ENCODE assay signal across 16 cellular contexts in genomic region chr5:152608514-152608913, GRCh38.
A peak's percentile ranks its signal among the peaks of the same experiment; 100 is the strongest.
DNase-seq lines count a peak whose midpoint lies in the region; ATAC-seq and TF ChIP-seq lines count a peak whose summit lies in the region.
"Had no signal": no experiment of that assay in that cellular context is flagged by ENCODE, and none has a peak within 500 bp of the region (broad histone marks: within the 10 kb centered on the region; RNA-seq: fewer than 3 reads in every experiment).

No MANE protein-coding gene starts in this region.

- no peak overlapping the region for H3K23ac ChIP-seq in neuronal stem cell (ENCODE audit: low read depth, low read length, poor library complexity)

- no peak overlapping the region for H3K18ac ChIP-seq in neuronal stem cell (ENCODE audit: low read length)

- H3K4me2 ChIP-seq in neuronal stem cell (ENCODE audit: insufficient read depth, low read length, poor library complexity, severe bottlenecking), result no peak overlapping the region

- no peaks in the 10 kb centered on the region for H3K79me1 ChIP-seq in neuronal stem cell (ENCODE audit: low read depth, low read length)

- peaks cover 22% of the 10 kb centered on the region for H3K4me1 Mint-ChIP-seq in brain
- H3K4me1 Mint-ChIP-seq in stimulated activated effector memory CD8-positive, alpha-beta T cell treated with anti-CD3 and anti-CD28 coated beads, Interleukin-12 subunit alpha, Interleukin-12 subunit beta, amount 100 ng/mL, for 72 hours, result no peaks in the 10 kb centered on the region
- H3K4me1 Mint-ChIP-seq: CD4-positive, CD25-positive, alpha-beta regulatory T cell; CD8-positive, alpha-beta memory T cell had no signal

- H3K14ac ChIP-seq in neuronal stem cell (ENCODE audit: low read length), result no peak overlapping the region

- H3K36me3 Mint-ChIP-seq in brain, result no peaks in the 10 kb centered on the region
- no peaks in the 10 kb centered on the region for H3K36me3 Mint-ChIP-seq in stimulated activated effector memory CD8-positive, alpha-beta T cell treated with anti-CD3 and anti-CD28 coated beads, Interleukin-12 subunit alpha, Interleukin-12 subunit beta, amount 100 ng/mL, for 72 hours
- H3K36me3 Mint-ChIP-seq: CD4-positive, CD25-positive, alpha-beta regulatory T cell; CD8-positive, alpha-beta memory T cell had no signal

- peak; percentile 47 to 67 (median 56) for ATAC-seq in heart left ventricle
- ATAC-seq in left ventricle myocardium superior, result peak; percentile 75
- ATAC-seq in stimulated activated effector memory CD8-positive, alpha-beta T cell treated with anti-CD3 and anti-CD28 coated beads, Interleukin-12 subunit alpha, Interleukin-12 subunit beta, amount 100 ng/mL, for 72 hours, result no peak

- H2BK15ac ChIP-seq in neuronal stem cell (ENCODE audit: low read length), result no peak overlapping the region

- TF ChIP-seq POLR2A in heart left ventricle (IDR thresholded peaks at IDR 0.05), result no peak

- WGBS in heart left ventricle, 4 donors, result 63 to 75% (median 68%) methylated on average over 4 of the region's 4 CpGs
- no CpG with 5 or more reads among the region's 4 CpGs for WGBS in neuronal stem cell (ENCODE audit: extremely low coverage in 2 of 2, insufficient read length in 2 of 2, insufficient replicate concordance in 1 of 2), 2 donors

- no peak overlapping the region for H2BK12ac ChIP-seq in neuronal stem cell (ENCODE audit: low read length)

- no peaks in the 10 kb centered on the region for H3K36me3 ChIP-seq in heart left ventricle
- H3K36me3 ChIP-seq in left ventricle myocardium inferior, result no peaks in the 10 kb centered on the region
- H3K36me3 ChIP-seq in neuronal stem cell (replicated peaks in 1 of 2; ENCODE audit: control insufficient read depth in 2 of 2, insufficient read depth in 2 of 2, low read length in 2 of 2), result no peaks in the 10 kb centered on the region
- H3K36me3 ChIP-seq: BE2C, HAP-1 had no signal

- peak overlapping the region in 4 of 5 experiments; percentile 56 to 84 (median 70) for H3K27ac Mint-ChIP-seq in brain
- no peak overlapping the region for H3K27ac Mint-ChIP-seq in stimulated activated effector memory CD8-positive, alpha-beta T cell treated with anti-CD3 and anti-CD28 coated beads, Interleukin-12 subunit alpha, Interleukin-12 subunit beta, amount 100 ng/mL, for 72 hours
- H3K27ac Mint-ChIP-seq: CD4-positive, CD25-positive, alpha-beta regulatory T cell; CD8-positive, alpha-beta memory T cell had no signal

- H3K9me3 Mint-ChIP-seq in brain, result peaks cover 6 to 29% (median 9%) of the 10 kb centered on the region in 5 experiments
- H3K9me3 Mint-ChIP-seq in stimulated activated effector memory CD8-positive, alpha-beta T cell treated with anti-CD3 and anti-CD28 coated beads, Interleukin-12 subunit alpha, Interleukin-12 subunit beta, amount 100 ng/mL, for 72 hours, result no peaks in the 10 kb centered on the region

- H3K9ac ChIP-seq in neuronal stem cell (ENCODE audit: low read depth, low read length, poor library complexity), result no peak overlapping the region

- peaks cover 0 to 2% (median 0%) of the 10 kb centered on the region in 12 donors for H3K4me1 ChIP-seq in heart left ventricle
- H3K4me1 ChIP-seq in left ventricle myocardium inferior, result no peaks in the 10 kb centered on the region
- peaks cover 5 to 15% of the 10 kb centered on the region in 2 donors for H3K4me1 ChIP-seq in neuronal stem cell (ENCODE audit: control insufficient read depth in 2 of 2, insufficient read depth in 1 of 2, low read depth in 1 of 2, low read length in 2 of 2)
- H3K4me1 ChIP-seq: BE2C, HAP-1 had no signal

- no peak overlapping the region for H2BK120ac ChIP-seq in neuronal stem cell (ENCODE audit: low read depth, low read length)

- H3K27me3 ChIP-seq in heart left ventricle (no peaks in the 10 kb centered on the region), left ventricle myocardium inferior (ENCODE audit: low read depth) (no peaks in the 10 kb centered on the region), neuronal stem cell (ENCODE audit: control insufficient read depth in 3 of 3, insufficient read depth in 3 of 3, low read depth in 1 of 3, low read length in 3 of 3) (no peaks in the 10 kb centered on the region)
- H3K27me3 ChIP-seq: BE2C had no signal

- no peak overlapping the region for H4K91ac ChIP-seq in neuronal stem cell (ENCODE audit: low read depth, low read length, poor library complexity)

- TF ChIP-seq CTCF in heart left ventricle (IDR thresholded peaks at IDR 0.05) (no peak), left ventricle myocardium inferior (IDR thresholded peaks at IDR 0.05; ENCODE audit: borderline replicate concordance) (no peak), brain (conservative IDR thresholded peaks at IDR 0.05) (no peak)

- intact Hi-C loops in heart left ventricle (cut with DNase I), result no loop called here
- intact Hi-C loops in left ventricle myocardium inferior (cut with micrococcal nuclease), result no loop called here
- intact Hi-C loops in left ventricle myocardium superior (cut with micrococcal nuclease), result no loop called here

- no peaks in the 10 kb centered on the region for H3K27me3 Mint-ChIP-seq in brain
- H3K27me3 Mint-ChIP-seq: CD4-positive, CD25-positive, alpha-beta regulatory T cell had no signal

- H3K9me3 ChIP-seq in heart left ventricle (no peaks in the 10 kb centered on the region), left ventricle myocardium inferior (replicated peaks) (no peaks in the 10 kb centered on the region), neuronal stem cell (replicated peaks in 1 of 2; ENCODE audit: control insufficient read depth in 2 of 2, insufficient read depth in 1 of 2, low read depth in 1 of 2, low read length in 2 of 2) (no peaks in the 10 kb centered on the region)
- H3K9me3 ChIP-seq: BE2C, HAP-1 had no signal

- peak in 3 of 5 donors; percentile 25 to 30 (median 28) for DNase-seq in heart left ventricle
- no peak for DNase-seq in left ventricle myocardium inferior
- DNase-seq in left ventricle myocardium superior, result no peak
- no peak for DNase-seq in neuronal stem cell (ENCODE audit: low spot score)
- DNase-seq in activated T-cell treated with anti-CD3 and anti-CD28 coated beads for 4 hours, result no peak
- DNase-seq in stimulated activated effector memory CD8-positive, alpha-beta T cell treated with anti-CD3 and anti-CD28 coated beads, Interleukin-12 subunit alpha, Interleukin-12 subunit beta, amount 100 ng/mL, for 72 hours (ENCODE audit: low spot score in 2 of 2), result no peak
- DNase-seq: BE2C; CD4-positive, CD25-positive, alpha-beta regulatory T cell; CD8-positive, alpha-beta memory T cell; COR-L47; DMS 273 treated with DMSO at 0.1 percent for 48 hours; DMS53; DND-41; EL had no signal

- no peak overlapping the region for H2BK5ac ChIP-seq in neuronal stem cell (ENCODE audit: low read length)

- H3K27ac ChIP-seq in heart left ventricle (no peak overlapping the region), left ventricle myocardium inferior (replicated peaks) (no peak overlapping the region), neuronal stem cell (replicated peaks; ENCODE audit: low read length) (no peak overlapping the region)

- H4K8ac ChIP-seq in neuronal stem cell (ENCODE audit: low read depth, low read length), result no peak overlapping the region

- no peak overlapping the region for H3K4ac ChIP-seq in neuronal stem cell (ENCODE audit: low read length)

- H3K4me3 Mint-ChIP-seq in brain, result no peak overlapping the region
- H3K4me3 Mint-ChIP-seq in stimulated activated effector memory CD8-positive, alpha-beta T cell treated with anti-CD3 and anti-CD28 coated beads, Interleukin-12 subunit alpha, Interleukin-12 subunit beta, amount 100 ng/mL, for 72 hours, result no peak overlapping the region
- H3K4me3 Mint-ChIP-seq: CD4-positive, CD25-positive, alpha-beta regulatory T cell; CD8-positive, alpha-beta memory T cell had no signal

- no peak overlapping the region for H2AK5ac ChIP-seq in neuronal stem cell (ENCODE audit: low read depth, low read length)

- H3K4me3 ChIP-seq in heart left ventricle, result no peak overlapping the region
- H3K4me3 ChIP-seq in left ventricle myocardium inferior, result no peak overlapping the region
- no peak overlapping the region for H3K4me3 ChIP-seq in neuronal stem cell (ENCODE audit: low read length in 2 of 2)
- H3K4me3 ChIP-seq: HAP-1 had no signal

- peak overlapping the region; percentile 36 for H2AFZ ChIP-seq in neuronal stem cell (ENCODE audit: low read length)

Comparison
In these comparisons a context has a peak if more than half of its experiments do, and no peak if none do; other contexts are left out.
1. DNase-seq: peak in heart left ventricle (3 of 5); none in left ventricle myocardium inferior (single experiment), left ventricle myocardium superior (single experiment), neuronal stem cell (single experiment), activated T-cell treated with anti-CD3 and anti-CD28 coated beads for 4 hours (single experiment) and stimulated activated effector memory CD8-positive, alpha-beta T cell treated with anti-CD3 and anti-CD28 coated beads, Interleukin-12 subunit alpha, Interleukin-12 subunit beta, amount 100 ng/mL, for 72 hours (0 of 2).